Comparison of ENCODE assay signal across 8 cellular contexts in genomic region chr1:9410737-9411297, GRCh38.
DNase-seq lines count a peak whose midpoint lies in the region; ATAC-seq and TF ChIP-seq lines count a peak whose summit lies in the region.

No MANE protein-coding gene starts in this region.

- TF ChIP-seq EP300 in ovary (IDR thresholded peaks at IDR 0.05) = no peak

- H3K4me3 ChIP-seq in astrocyte of the spinal cord (ENCODE audit: low read depth, low read length) (no peak overlapping the region), ovary (no peak overlapping the region)

- H3K9me3 Mint-ChIP-seq in natural killer cell treated with Interleukin-12 subunit alpha and Interleukin-12 subunit beta and Interleukin-15 and Interleukin-18, amount 100 ng/mL, for 72 hours = peaks cover 4% of the 10 kb centered on the region

- TF ChIP-seq POLR2A in ovary (IDR thresholded peaks at IDR 0.05) = no peak

- peaks cover 0 to 8% of the 10 kb centered on the region in 2 donors for H3K27me3 Mint-ChIP-seq in natural killer cell treated with Interleukin-12 subunit alpha and Interleukin-12 subunit beta and Interleukin-15 and Interleukin-18, amount 100 ng/mL, for 72 hours

- no peak for TF ChIP-seq CTCF in astrocyte of the spinal cord (IDR thresholded peaks at IDR 0.05; ENCODE audit: low read depth, low read length)
- TF ChIP-seq CTCF in ovary (IDR thresholded peaks at IDR 0.05) = no peak

- WGBS in ovary, 3 donors = 77 to 80% (median 79%) methylated on average over 7 of the region's 7 CpGs

- H3K27ac Mint-ChIP-seq in natural killer cell treated with Interleukin-12 subunit alpha and Interleukin-12 subunit beta and Interleukin-15 and Interleukin-18, amount 100 ng/mL, for 72 hours = peak overlapping the region; percentile 57 to 74

- peak in 2 of 3 experiments; percentile 12 to 26 for DNase-seq in NCI-H1417 (lab: John Stamatoyannopoulos, UW)
- no peak for DNase-seq in NCI-H1417 treated with DMSO at 0.1 percent for 48 hours (lab: John Stamatoyannopoulos, UW)
- DNase-seq in M059J (ENCODE audit: low read depth) = peak; percentile 40
- DNase-seq in astrocyte of the spinal cord (ENCODE audit: low read depth, low spot score) = peak; percentile 36
- DNase-seq in natural killer cell treated with Interleukin-12 subunit alpha and Interleukin-12 subunit beta and Interleukin-15 and Interleukin-18, amount 100 ng/mL, for 72 hours (ENCODE audit: low spot score) = no peak
- DNase-seq in ovary = no peak

- H3K36me3 ChIP-seq in ovary = no peaks in the 10 kb centered on the region

- H3K9me3 ChIP-seq in ovary = no peaks in the 10 kb centered on the region

- no peak overlapping the region for H3K27ac ChIP-seq in ovary

- H3K4me1 ChIP-seq in ovary (ENCODE audit: insufficient read depth) = peaks cover 24% of the 10 kb centered on the region

- in situ Hi-C loops in astrocyte of the spinal cord (cut with HindIII; ENCODE audit: low sequenced_read_pairs) = no loop called here

- H3K27me3 ChIP-seq in ovary = no peaks in the 10 kb centered on the region

- intact Hi-C loops in ovary (cut with DNase I) = no loop called here

- H3K4me1 Mint-ChIP-seq in natural killer cell treated with Interleukin-12 subunit alpha and Interleukin-12 subunit beta and Interleukin-15 and Interleukin-18, amount 100 ng/mL, for 72 hours (ENCODE audit: low read depth in 2 of 2) = peaks cover 21 to 23% of the 10 kb centered on the region in 2 donors

- peak in 1 of 2 donors; percentile 47 for ATAC-seq in natural killer cell treated with Interleukin-12 subunit alpha and Interleukin-12 subunit beta and Interleukin-15 and Interleukin-18, amount 100 ng/mL, for 72 hours
- no peak for ATAC-seq in HG02571 (IDR thresholded peaks at IDR 0.05; ENCODE audit: unreplicated experiment)
- ATAC-seq in GM18909 (IDR thresholded peaks at IDR 0.05; ENCODE audit: poor library complexity, unreplicated experiment) = no peak

- peaks cover 7% of the 10 kb centered on the region for H3K36me3 Mint-ChIP-seq in natural killer cell treated with Interleukin-12 subunit alpha and Interleukin-12 subunit beta and Interleukin-15 and Interleukin-18, amount 100 ng/mL, for 72 hours

- peak overlapping the region; percentile 48 for H3K4me3 Mint-ChIP-seq in natural killer cell treated with Interleukin-12 subunit alpha and Interleukin-12 subunit beta and Interleukin-15 and Interleukin-18, amount 100 ng/mL, for 72 hours

Comparison
In these comparisons a context has a peak if more than half of its experiments do, and no peak if none do; other contexts are left out.
1. DNase-seq: peak in NCI-H1417 (2 of 3), M059J (single experiment) and astrocyte of the spinal cord (single experiment); none in NCI-H1417 treated with DMSO at 0.1 percent for 48 hours (single experiment), natural killer cell treated with Interleukin-12 subunit alpha and Interleukin-12 subunit beta and Interleukin-15 and Interleukin-18, amount 100 ng/mL, for 72 hours (single experiment) and ovary (0 of 5).